Comparison of ENCODE assay signal across 23 cellular contexts in genomic region chr2:226526731-226527130, GRCh38.
"Had no signal": no experiment of that assay in that cellular context is flagged by ENCODE, and none has a peak within 500 bp of the region (broad histone marks: within the 10 kb centered on the region; RNA-seq: fewer than 3 reads in every experiment).

No MANE protein-coding gene starts in this region.

- H3K4me3 Mint-ChIP-seq: activated naive CD4-positive, alpha-beta T cell treated with anti-CD3 and anti-CD28 coated beads, Interleukin-2, amount 50 U/mL, for 24 hours; dendritic cell treated with granulocyte-macrophage colony-stimulating factor and Interleukin-4, amounts not matched to agents 40 ng/mL and 50 ng/mL, for 4 days; neural crest cell; stimulated activated memory B cell treated with anti-CD40 and anti-IgM and Interleukin-4, amounts not matched to agents 10 μg/mL and 1 μg/mL and 100 μg/mL, for 72 hours had no signal

- H3K4me1 ChIP-seq: adrenal gland, psoas muscle, upper lobe of right lung had no signal

- H3K4me3 ChIP-seq: adrenal gland, cardiac muscle cell, esophagus muscularis mucosa, psoas muscle, upper lobe of right lung had no signal

- H3K27me3 Mint-ChIP-seq: activated naive CD4-positive, alpha-beta T cell treated with anti-CD3 and anti-CD28 coated beads, Interleukin-2, amount 50 U/mL, for 24 hours; stimulated activated memory B cell treated with anti-CD40 and anti-IgM and Interleukin-4, amounts not matched to agents 10 μg/mL and 1 μg/mL and 100 μg/mL, for 72 hours had no signal

- H3K4me1 Mint-ChIP-seq: activated naive CD4-positive, alpha-beta T cell treated with anti-CD3 and anti-CD28 coated beads, Interleukin-2, amount 50 U/mL, for 24 hours; neural crest cell; stimulated activated memory B cell treated with anti-CD40 and anti-IgM and Interleukin-4, amounts not matched to agents 10 μg/mL and 1 μg/mL and 100 μg/mL, for 72 hours had no signal

- ATAC-seq: left lobe of liver; psoas muscle; right cardiac atrium; stimulated activated memory B cell treated with anti-CD40 and anti-IgM and Interleukin-4, amounts not matched to agents 10 μg/mL and 1 μg/mL and 100 μg/mL, for 72 hours; upper lobe of right lung had no signal

- H3K36me3 ChIP-seq: adrenal gland, cardiac muscle cell, esophagus muscularis mucosa, upper lobe of right lung had no signal

- H3K27ac Mint-ChIP-seq: activated naive CD4-positive, alpha-beta T cell treated with anti-CD3 and anti-CD28 coated beads, Interleukin-2, amount 50 U/mL, for 24 hours; dendritic cell treated with granulocyte-macrophage colony-stimulating factor and Interleukin-4, amounts not matched to agents 40 ng/mL and 50 ng/mL, for 4 days; stimulated activated memory B cell treated with anti-CD40 and anti-IgM and Interleukin-4, amounts not matched to agents 10 μg/mL and 1 μg/mL and 100 μg/mL, for 72 hours had no signal

- FAIRE-seq: endothelial cell of umbilical vein, keratinocyte had no signal

- DNase-seq: activated CD4-positive, CD25-positive, alpha-beta regulatory T cell treated with anti-CD3 and anti-CD28 coated beads, Interleukin-2, amount 50 U/mL, for 72 hours; activated CD8-positive, alpha-beta memory T cell treated with anti-CD3 and anti-CD28 coated beads for 24 hours; activated CD8-positive, alpha-beta memory T cell treated with anti-CD3 and anti-CD28 coated beads, Interleukin-2, amount 50 U/mL, for 48 hours; activated gamma-delta T cell; activated T-cell treated with anti-CD3 and anti-CD28 coated beads, Interleukin-2, amount 50 U/mL, for 48 hours; adrenal gland; effector CD8-positive, alpha-beta T cell; foreskin melanocyte; psoas muscle; right cardiac atrium; stimulated activated CD4-positive, alpha-beta T cell treated with anti-CD3 and anti-CD28 coated beads, Interleukin-4, amount 100 ng/mL, for 4 hours; T-helper 2 cell; upper lobe of right lung had no signal

- H3K36me3 Mint-ChIP-seq: activated naive CD4-positive, alpha-beta T cell treated with anti-CD3 and anti-CD28 coated beads, Interleukin-2, amount 50 U/mL, for 24 hours; stimulated activated memory B cell treated with anti-CD40 and anti-IgM and Interleukin-4, amounts not matched to agents 10 μg/mL and 1 μg/mL and 100 μg/mL, for 72 hours had no signal

- H3K9me3 ChIP-seq: adrenal gland, esophagus muscularis mucosa, psoas muscle, upper lobe of right lung had no signal

- H3K27ac ChIP-seq: adrenal gland, cardiac muscle cell, esophagus muscularis mucosa, psoas muscle, upper lobe of right lung, VCaP had no signal

- H3K27me3 ChIP-seq: adrenal gland, cardiac muscle cell, esophagus muscularis mucosa, upper lobe of right lung had no signal

- H3K9me3 Mint-ChIP-seq: activated naive CD4-positive, alpha-beta T cell treated with anti-CD3 and anti-CD28 coated beads, Interleukin-2, amount 50 U/mL, for 24 hours; stimulated activated memory B cell treated with anti-CD40 and anti-IgM and Interleukin-4, amounts not matched to agents 10 μg/mL and 1 μg/mL and 100 μg/mL, for 72 hours had no signal
